Comparison of ENCODE assay signal across 9 cellular contexts in the genomic region with DNA sequence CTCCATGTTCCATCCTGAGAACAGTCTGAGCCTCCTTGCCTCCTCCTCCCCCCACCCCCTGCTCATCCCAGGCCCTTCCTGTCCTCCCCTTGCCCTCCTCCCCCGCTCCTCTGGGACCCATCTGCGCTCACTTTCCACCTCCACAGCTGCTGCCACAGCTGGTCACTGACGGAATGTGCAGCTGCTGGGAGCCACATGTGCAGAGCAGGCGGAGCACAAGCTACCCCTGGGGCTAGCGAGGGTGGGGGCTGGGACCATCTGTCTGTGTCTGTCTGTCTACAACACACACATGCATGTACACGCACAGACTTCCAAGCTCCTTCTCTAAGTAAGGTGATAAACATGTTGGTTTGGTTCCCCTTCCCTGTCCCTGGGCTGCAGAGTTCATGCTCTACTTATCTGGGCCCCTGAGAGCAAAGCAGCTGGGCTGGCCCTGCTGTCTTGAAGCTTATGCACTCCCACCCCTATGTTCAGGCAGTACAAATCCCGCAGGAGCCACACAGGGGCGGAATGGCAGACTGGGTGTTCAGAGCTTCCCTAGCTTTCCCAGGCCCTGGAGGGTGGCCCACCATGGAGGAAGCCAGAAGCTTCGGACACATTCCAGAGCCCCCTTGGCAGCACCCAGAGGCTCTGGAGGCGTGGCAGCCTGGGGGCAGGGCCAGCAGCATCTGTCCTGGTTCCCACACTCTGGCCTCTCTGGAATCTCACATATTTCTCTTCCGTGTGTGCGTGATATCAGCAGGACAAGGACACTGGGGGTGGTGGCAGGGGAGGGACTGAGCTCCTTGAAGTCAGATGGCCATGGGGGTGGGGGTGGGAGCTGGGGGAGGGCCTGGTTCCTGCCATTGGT. TPM values are rescaled to one million over a fixed set of nuclear protein-coding genes. Genes with fewer than 3 reads are reported as not detected.
DNase-seq lines count a peak whose midpoint lies in the region; ATAC-seq, FAIRE-seq and TF ChIP-seq lines count a peak whose summit lies in the region.
"Had no signal": no experiment of that assay in that cellular context is flagged by ENCODE, and none has a peak within 500 bp of the region (broad histone marks: within the 10 kb centered on the region; RNA-seq: fewer than 3 reads in every experiment).

No MANE protein-coding gene starts in this region.

- FAIRE-seq in frontal cortex (lab: Jason Lieb, UNC): no peak

- H3K36me3 Mint-ChIP-seq in activated naive CD8-positive, alpha-beta T cell treated with anti-CD3 and anti-CD28 coated beads, Interleukin-2, amount 50 U/mL, for 24 hours (ENCODE audit: low read depth): no peaks in the 10 kb centered on the region
- H3K36me3 Mint-ChIP-seq: activated naive CD8-positive, alpha-beta T cell treated with anti-CD3 and anti-CD28 coated beads, Interleukin-2, amount 10 ng/mL, durations not matched to agents 7 days and 5 days had no signal

- peak overlapping the region in 6 of 8 donors; percentile 36 to 69 (median 61) for H3K27ac ChIP-seq in spleen

- H3K27ac Mint-ChIP-seq in activated naive CD8-positive, alpha-beta T cell treated with anti-CD3 and anti-CD28 coated beads, Interleukin-2, amount 50 U/mL, for 24 hours: no peak overlapping the region
- H3K27ac Mint-ChIP-seq: activated naive CD8-positive, alpha-beta T cell treated with anti-CD3 and anti-CD28 coated beads, Interleukin-2, amount 10 ng/mL, durations not matched to agents 7 days and 5 days had no signal

- no peak for TF ChIP-seq POLR2A in spleen (IDR thresholded peaks at IDR 0.05)

- H3K27me3 Mint-ChIP-seq in activated naive CD8-positive, alpha-beta T cell treated with anti-CD3 and anti-CD28 coated beads, Interleukin-2, amount 50 U/mL, for 24 hours: no peaks in the 10 kb centered on the region
- H3K27me3 Mint-ChIP-seq: activated naive CD8-positive, alpha-beta T cell treated with anti-CD3 and anti-CD28 coated beads, Interleukin-2, amount 10 ng/mL, durations not matched to agents 7 days and 5 days had no signal

- H3K4me3 Mint-ChIP-seq in activated naive CD8-positive, alpha-beta T cell treated with anti-CD3 and anti-CD28 coated beads, Interleukin-2, amount 50 U/mL, for 24 hours: no peak overlapping the region
- H3K4me3 Mint-ChIP-seq: activated naive CD8-positive, alpha-beta T cell treated with anti-CD3 and anti-CD28 coated beads, Interleukin-2, amount 10 ng/mL, durations not matched to agents 7 days and 5 days had no signal

- ATAC-seq in activated naive CD8-positive, alpha-beta T cell treated with anti-CD3 and anti-CD28 coated beads, Interleukin-2, amount 50 U/mL, for 24 hours: no peak
- ATAC-seq in GM19455 (IDR thresholded peaks at IDR 0.05; ENCODE audit: unreplicated experiment): no peak

- H3K4me3 ChIP-seq in iPS-15b (ENCODE audit: low read depth, low read length): peak overlapping the region; percentile 22
- H3K4me3 ChIP-seq in spleen: no peak overlapping the region

- no peak for TF ChIP-seq CTCF in spleen (IDR thresholded peaks at IDR 0.05 in 8 of 11, conservative IDR thresholded peaks at IDR 0.05 in 3 of 11)

- H3K9me3 ChIP-seq in iPS-15b (ENCODE audit: control insufficient read depth, insufficient read depth, low read length) (no peaks in the 10 kb centered on the region), spleen (no peaks in the 10 kb centered on the region)

- no peak overlapping the region for H3K9ac ChIP-seq in iPS-15b (ENCODE audit: low read depth, low read length)

- DNase-seq in H4 (ENCODE audit: low spot score) (peak; percentile 36), astrocyte of the hippocampus (ENCODE audit: low read depth, low spot score) (peak; percentile 48), spleen (no peak), frontal cortex (ENCODE audit: low spot score in 2 of 2) (no peak), Kasumi-1 (lab: John Stamatoyannopoulos, UW) (no peak)
- no peak for DNase-seq in activated naive CD8-positive, alpha-beta T cell treated with anti-CD3 and anti-CD28 coated beads, Interleukin-2, amount 50 U/mL, for 24 hours
- DNase-seq: activated naive CD8-positive, alpha-beta T cell treated with anti-CD3 and anti-CD28 coated beads, Interleukin-2, amount 10 ng/mL, durations not matched to agents 7 days and 5 days had no signal

- H3K4me1 Mint-ChIP-seq in activated naive CD8-positive, alpha-beta T cell treated with anti-CD3 and anti-CD28 coated beads, Interleukin-2, amount 50 U/mL, for 24 hours: no peaks in the 10 kb centered on the region
- H3K4me1 Mint-ChIP-seq: activated naive CD8-positive, alpha-beta T cell treated with anti-CD3 and anti-CD28 coated beads, Interleukin-2, amount 10 ng/mL, durations not matched to agents 7 days and 5 days had no signal

- WGBS in spleen, 5 donors: 54 to 67% (median 62%) methylated on average over 10 to 12 of the region's 12 CpGs

- no peaks in the 10 kb centered on the region for H3K9me3 Mint-ChIP-seq in activated naive CD8-positive, alpha-beta T cell treated with anti-CD3 and anti-CD28 coated beads, Interleukin-2, amount 50 U/mL, for 24 hours
- H3K9me3 Mint-ChIP-seq: activated naive CD8-positive, alpha-beta T cell treated with anti-CD3 and anti-CD28 coated beads, Interleukin-2, amount 10 ng/mL, durations not matched to agents 7 days and 5 days had no signal

- H3K4me1 ChIP-seq in iPS-15b (ENCODE audit: control insufficient read depth, insufficient read depth, low read length) (peaks cover 3% of the 10 kb centered on the region), spleen (peaks cover 0 to 21% (median 0%) of the 10 kb centered on the region in 6 donors)

- peaks cover 50% of the 10 kb centered on the region for H3K27me3 ChIP-seq in iPS-15b (ENCODE audit: control insufficient read depth, insufficient read depth, low read length)
- no peaks in the 10 kb centered on the region for H3K27me3 ChIP-seq in spleen (replicated peaks in 1 of 7)

- H3K36me3 ChIP-seq in iPS-15b (ENCODE audit: control insufficient read depth, insufficient read depth, low read length) (no peaks in the 10 kb centered on the region), spleen (no peaks in the 10 kb centered on the region)

- intact Hi-C loops in spleen (cut with DNase I; ENCODE audit: low total_unique reads): no loop called here

RNA-seq across cellular contexts. Expression of gene HEYL, which starts 7.0 kb away (rescaled TPM):
- total RNA-seq in H4 (2014; rRNA removed; shearing (Covaris generic)): not detected in 2 replicates
- total RNA-seq in spleen: 1 to 10 TPM; 3.2 to 9.9 (median 5.2) TPM
- 1 to 10 TPM; 1.2 to 3.1 (median 1.5) TPM for polyA plus RNA-seq in spleen
- 0.41 TPM for total RNA-seq in frontal cortex
- total RNA-seq: activated naive CD8-positive, alpha-beta T cell treated with anti-CD3 and anti-CD28 coated beads, Interleukin-2, amount 10 ng/mL, durations not matched to agents 7 days and 5 days had no signal

RNA-seq across cellular contexts. Expression of gene NT5C1A, which starts 25.4 kb away (rescaled TPM):
- 0.97 TPM in 1 of 2 replicates, not detected in the other for total RNA-seq in H4 (2014; rRNA removed; shearing (Covaris generic))
- under 1 TPM in 1 of 7 donors, not detected in 6; 0.23 TPM for total RNA-seq in spleen
- not detected for polyA plus RNA-seq in spleen
- total RNA-seq in frontal cortex: 2.4 TPM
- total RNA-seq: activated naive CD8-positive, alpha-beta T cell treated with anti-CD3 and anti-CD28 coated beads, Interleukin-2, amount 10 ng/mL, durations not matched to agents 7 days and 5 days had no signal

RNA-seq across cellular contexts. Expression of gene HPCAL4, which starts 44.8 kb away (rescaled TPM):
- total RNA-seq in H4 (2014; rRNA removed; shearing (Covaris generic)): 0.46 and 0.74 TPM in 2 replicates
- under 1 TPM; 0.26 to 0.70 (median 0.60) TPM for total RNA-seq in spleen
- polyA plus RNA-seq in spleen: under 1 TPM; 0.10 to 0.15 (median 0.13) TPM
- total RNA-seq in frontal cortex: 75.4 TPM

Comparison
In these comparisons a context has a peak if more than half of its experiments do, and no peak if none do; other contexts are left out.
1. DNase-seq: peak in H4 (single experiment) and astrocyte of the hippocampus (single experiment); none in spleen (single experiment), activated naive CD8-positive, alpha-beta T cell treated with anti-CD3 and anti-CD28 coated beads, Interleukin-2, amount 50 U/mL, for 24 hours (single experiment), frontal cortex (0 of 2) and Kasumi-1 (0 of 2).
2. RNA of gene HPCAL4, which starts 44.8 kb away (total RNA-seq): 75.4 TPM in frontal cortex (single experiment); 0.26 to 0.70 TPM in spleen and 0.46 to 0.74 TPM in H4; every median in the first group is over 10 times any median in the second.